30 cellular contexts compared by ENCODE assay signal in the genomic region with DNA sequence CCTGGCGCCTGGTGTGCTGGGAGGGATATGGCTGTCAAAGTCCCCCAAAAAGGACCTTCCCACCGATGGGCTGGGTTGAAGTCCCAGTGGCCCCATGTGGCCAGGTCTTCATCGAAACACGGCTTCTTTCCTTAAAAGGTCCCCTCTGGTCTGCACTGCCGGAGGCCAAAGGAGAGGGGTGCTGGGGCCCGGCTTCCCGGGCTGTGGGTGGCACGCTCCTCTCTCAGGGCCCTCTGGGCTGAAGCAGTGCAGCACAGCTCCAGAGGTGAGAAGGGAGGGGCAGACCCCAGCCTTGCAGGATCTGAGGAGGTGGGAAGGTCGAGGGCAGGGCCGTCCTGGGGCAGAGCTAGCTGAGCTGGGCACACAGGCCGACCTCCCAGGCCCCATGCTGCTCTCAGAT. TPM values are rescaled to one million over a fixed set of nuclear protein-coding genes. Genes with fewer than 3 reads are reported as not detected.
"Had no signal": no experiment of that assay in that cellular context is flagged by ENCODE, and none has a peak within 500 bp of the region (broad histone marks: within the 10 kb centered on the region; RNA-seq: fewer than 3 reads in every experiment).

No MANE protein-coding gene starts in this region.

- H3K36me3 ChIP-seq: neural progenitor cell, ovary, spleen, suprapubic skin, thoracic aorta, thyroid gland, tibial nerve, upper lobe of left lung, vagina had no signal

- ATAC-seq: natural killer cell; psoas muscle; right cardiac atrium; sciatic nerve; stimulated activated memory B cell treated with anti-CD40 and anti-IgM and Interleukin-4, amounts not matched to agents 10 μg/mL and 1 μg/mL and 100 μg/mL, for 72 hours; stimulated activated naive CD8-positive, alpha-beta T cell treated with anti-CD3 and anti-CD28 coated beads, Interleukin-15, amount 100 ng/mL, for 72 hours; stimulated activated naive CD8-positive, alpha-beta T cell treated with anti-CD3 and anti-CD28 coated beads, Interleukin-15, Interleukin-2, amounts not matched to agents 100 U/mL and 50 U/mL, for 24 hours had no signal

- H3K4me3 ChIP-seq: neural progenitor cell, ovary, psoas muscle, skin epidermis, smooth muscle cell, spleen, suprapubic skin, thoracic aorta, thyroid gland, tibial nerve, upper lobe of left lung, vagina had no signal

- H3K4me1 ChIP-seq: parathyroid adenoma had no signal

- H3K27ac ChIP-seq: neural progenitor cell, ovary, parathyroid adenoma, psoas muscle, skin epidermis, spleen, suprapubic skin, thoracic aorta, thyroid gland, tibial nerve, upper lobe of left lung, vagina had no signal

- H3K27me3 ChIP-seq: vagina had no signal

- DNase-seq: natural killer cell; ovary; posterior cingulate gyrus; psoas muscle; spleen; stimulated activated CD4-positive, alpha-beta T cell treated with anti-CD3 and anti-CD28 coated beads, Interleukin-12 subunit alpha, Interleukin-12 subunit beta, amount 100 ng/mL, for 4 hours; stimulated activated CD4-positive, alpha-beta T cell treated with anti-CD3 and anti-CD28 coated beads, Interleukin-1b, Interleukin-23, amount 100 ng/mL, for 48 hours; stimulated activated CD4-positive, alpha-beta T cell treated with anti-CD3 and anti-CD28 coated beads, Interleukin-4, amount 100 ng/mL, for 1 hour; stimulated activated CD4-positive, alpha-beta T cell treated with anti-CD3 and anti-CD28 coated beads, Interleukin-4, amount 100 ng/mL, for 4 hours; stimulated activated CD8-positive, alpha-beta memory T cell treated with anti-CD3 and anti-CD28 coated beads, Interleukin-4, amount 100 ng/mL, for 48 hours; stimulated activated naive CD4-positive, alpha-beta T cell; stimulated activated naive CD8-positive, alpha-beta T cell treated with anti-CD3 and anti-CD28 coated beads, Interleukin-15, amount 100 ng/mL, for 72 hours; stimulated activated naive CD8-positive, alpha-beta T cell treated with anti-CD3 and anti-CD28 coated beads, Interleukin-15, Interleukin-2, amounts not matched to agents 100 U/mL and 50 U/mL, for 24 hours; substantia nigra; thyroid gland; trophoblast cell had no signal

- H3K9ac ChIP-seq: neural progenitor cell, parathyroid adenoma had no signal

- H3K4me2 ChIP-seq: neural progenitor cell, smooth muscle cell had no signal

- H3K9me3 ChIP-seq: ovary, psoas muscle, spleen, suprapubic skin, thoracic aorta, thyroid gland, tibial nerve, upper lobe of left lung, vagina had no signal

RNA-seq across cellular contexts. Expression of a gene that starts 6.7 kb away (rescaled TPM):
- total RNA-seq: progenitor cell of endocrine pancreas, renal cortical epithelial cell, right cardiac atrium had no signal
